7 cellular contexts compared by ENCODE assay signal in genomic region chr4:122921300-122921699, GRCh38. TPM values are rescaled to one million over a fixed set of nuclear protein-coding genes. Genes with fewer than 3 reads are reported as not detected.
DNase-seq lines count a peak whose midpoint lies in the region; ATAC-seq and TF ChIP-seq lines count a peak whose summit lies in the region.

No MANE protein-coding gene starts in this region.

- H2BK15ac ChIP-seq in H9 (ENCODE audit: low read depth, low read length) = no peak overlapping the region

- no peaks in the 10 kb centered on the region for H3K36me3 Mint-ChIP-seq in H9 (ENCODE audit: insufficient read depth in 1 of 3, low read depth in 3 of 3)

- no peak overlapping the region for H2BK120ac ChIP-seq in H9 (ENCODE audit: low read depth, low read length, poor library complexity, severe bottlenecking)

- H3K27ac ChIP-seq in H9 (ENCODE audit: insufficient read length, low read depth, low read length) = no peak overlapping the region
- H3K27ac ChIP-seq in SK-N-MC = no peak overlapping the region

- no peak overlapping the region for H2BK20ac ChIP-seq in H9 (ENCODE audit: low read depth, low read length, poor library complexity, severe bottlenecking)

- peak overlapping the region; percentile 76 for H3K4me2 ChIP-seq in H9 (ENCODE audit: insufficient read depth, insufficient read length, low read length)
- peak overlapping the region; percentile 97 for H3K4me2 ChIP-seq in skeletal muscle satellite cell (ENCODE audit: low read length)

- TF ChIP-seq CTCF in H9 (conservative IDR thresholded peaks at IDR 0.05) (no peak), fibroblast of villous mesenchyme (IDR thresholded peaks at IDR 0.05; ENCODE audit: insufficient read depth, low read depth, low read length) (no peak)

- intact Hi-C loops in posterior cingulate gyrus (cut with DNase I) = loop anchor here (5.0 kb wide), 2 partner anchors 94 to 189 kb away; partner anchors contain the start of genes BBS12 and FGF2

- no peak overlapping the region for H3K4ac ChIP-seq in H9 (ENCODE audit: low read depth, low read length)

- no peak for ATAC-seq in GM21515 (IDR thresholded peaks at IDR 0.05; ENCODE audit: unreplicated experiment)

- peaks cover 17% of the 10 kb centered on the region; the same call in 1 of the 2 replicates for H3K79me2 ChIP-seq in H9 (ENCODE audit: insufficient read depth, low read length)

- H3K4me1 Mint-ChIP-seq in H9 = peaks cover 11 to 14% of the 10 kb centered on the region in 2 experiments

- H2BK5ac ChIP-seq in H9 (ENCODE audit: insufficient read length, low read length) = no peak overlapping the region

- no peak overlapping the region for H2AK5ac ChIP-seq in H9 (ENCODE audit: insufficient read length, low read length)

- WGBS in H9 (ENCODE audit: extremely low coverage, insufficient read length, low lambda C conversion rate) = no CpG with 5 or more reads among the region's 5 CpGs

- no peaks in the 10 kb centered on the region for H3K79me1 ChIP-seq in H9 (ENCODE audit: insufficient read depth, low read depth, low read length, poor library complexity, severe bottlenecking)

- no peaks in the 10 kb centered on the region for H3K27me3 ChIP-seq in H9 (ENCODE audit: insufficient read depth, low read length)
- no peaks in the 10 kb centered on the region for H3K27me3 ChIP-seq in skeletal muscle satellite cell (ENCODE audit: control insufficient read depth, insufficient read depth, low read length)

- H2AFZ ChIP-seq in H9 (ENCODE audit: low read length) = no peak overlapping the region

- H3K9me3 Mint-ChIP-seq in H9 = no peaks in the 10 kb centered on the region

- H4K8ac ChIP-seq in H9 (replicated peaks; ENCODE audit: insufficient read length, low read depth, low read length) = no peak overlapping the region

- no peak overlapping the region for H4K5ac ChIP-seq in H9 (ENCODE audit: insufficient read length, low read depth, low read length)

- no peaks in the 10 kb centered on the region for H3K27me3 Mint-ChIP-seq in H9 (ENCODE audit: low read depth)

- DNase-seq in H9 (no peak), SK-N-MC (ENCODE audit: low read depth, low spot score) (no peak), fibroblast of villous mesenchyme (ENCODE audit: low read depth) (no peak), posterior cingulate gyrus (no peak), MV-4-11 (lab: John Stamatoyannopoulos, UW) (no peak)

- H3K9me3 ChIP-seq in H9 (ENCODE audit: control insufficient read depth, low read depth, low read length) = no peaks in the 10 kb centered on the region
- H3K9me3 ChIP-seq in SK-N-MC (ENCODE audit: low read depth, low read length) = no peaks in the 10 kb centered on the region
- no peaks in the 10 kb centered on the region for H3K9me3 ChIP-seq in skeletal muscle satellite cell (replicated peaks; ENCODE audit: low read length)

- no peak overlapping the region for H3K18ac ChIP-seq in H9 (ENCODE audit: insufficient read length, low read depth, low read length)

- no peak overlapping the region; a peak in 1 of 7 replicates for H3K27ac Mint-ChIP-seq in H9

- H3K4me3 ChIP-seq in SK-N-MC (peak overlapping the region; percentile 98; the same call in 1 of the 2 replicates), fibroblast of villous mesenchyme (ENCODE audit: low read depth, low read length) (peak overlapping the region; percentile 95), skeletal muscle satellite cell (ENCODE audit: low read length) (peak overlapping the region; percentile 88)

- H3K4me1 ChIP-seq in H9 (ENCODE audit: insufficient read depth, low read length) = peaks cover 7% of the 10 kb centered on the region
- H3K4me1 ChIP-seq in skeletal muscle satellite cell (ENCODE audit: control insufficient read depth, insufficient read depth, low read length) = peaks cover 15% of the 10 kb centered on the region

- no peaks in the 10 kb centered on the region for H3K36me3 ChIP-seq in SK-N-MC (ENCODE audit: insufficient read depth, low read length)
- H3K36me3 ChIP-seq in skeletal muscle satellite cell (ENCODE audit: insufficient read depth, low read length) = no peaks in the 10 kb centered on the region

- no peak overlapping the region for H3K14ac ChIP-seq in H9 (ENCODE audit: insufficient read depth, low read length)

- peaks cover 7% of the 10 kb centered on the region for H3K23me2 ChIP-seq in H9 (ENCODE audit: insufficient read length, low read depth, low read length, poor library complexity, severe bottlenecking)

- H2BK12ac ChIP-seq in H9 (ENCODE audit: insufficient read length, low read depth, low read length) = no peak overlapping the region

- H3K56ac ChIP-seq in H9 (ENCODE audit: insufficient read length, low read depth, low read length) = no peak overlapping the region

- H4K91ac ChIP-seq in H9 (ENCODE audit: insufficient read length, low read depth, low read length) = no peak overlapping the region

- no peak overlapping the region for H3K23ac ChIP-seq in H9 (ENCODE audit: insufficient read length, low read depth, low read length)

- peak overlapping the region in 1 of 2 experiments; percentile 71; a peak in 4 of 5 replicates for H3K4me3 Mint-ChIP-seq in H9

- H3T11ph ChIP-seq in H9 (ENCODE audit: low read length) = no peak overlapping the region

- H3K9ac ChIP-seq in H9 (ENCODE audit: extremely low read depth, insufficient read length, low read length) (no peak overlapping the region), SK-N-MC (ENCODE audit: insufficient read length) (peak overlapping the region; percentile 92), skeletal muscle satellite cell (ENCODE audit: low read depth, low read length) (peak overlapping the region; percentile 86)

- no peaks in the 10 kb centered on the region for H4K20me1 ChIP-seq in H9 (ENCODE audit: control insufficient read depth, insufficient read depth, insufficient read length)

RNA-seq across cellular contexts. Expression of gene NUDT6, which starts 1.1 kb away (rescaled TPM):
- 3.9 and 4.0 TPM in 2 replicates for total RNA-seq in H9 (2021)
- total RNA-seq in fibroblast of villous mesenchyme = 3.9 and 6.8 TPM in 2 replicates
- 9.2 and 12.7 TPM in 2 replicates for total RNA-seq in skeletal muscle satellite cell (2012; rRNA removed)
